In the genomic region with DNA sequence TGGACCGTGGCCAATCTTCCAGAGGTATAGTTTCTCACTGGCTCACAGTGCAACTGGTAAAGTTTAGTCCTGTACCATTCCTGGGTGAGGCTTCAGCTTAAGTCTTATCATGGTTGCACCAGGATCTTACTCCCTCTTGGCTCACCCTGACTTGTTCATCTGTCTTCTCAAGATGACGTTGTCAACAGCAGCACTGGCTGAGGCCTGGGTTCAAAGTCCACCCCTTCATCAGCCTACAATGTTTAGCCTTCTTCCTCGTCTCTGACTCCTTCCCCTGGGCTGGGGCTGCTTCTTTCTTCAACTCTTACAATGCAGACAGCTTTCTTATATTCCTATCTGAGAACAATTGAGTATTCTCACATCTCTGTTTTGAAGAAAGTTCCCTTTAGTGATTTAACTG, we compare ENCODE assay signal across 24 cellular contexts.
DNase-seq lines count a peak whose midpoint lies in the region; ATAC-seq and TF ChIP-seq lines count a peak whose summit lies in the region.
"Had no signal": no experiment of that assay in that cellular context is flagged by ENCODE, and none has a peak within 500 bp of the region (broad histone marks: within the 10 kb centered on the region; RNA-seq: fewer than 3 reads in every experiment).

No MANE protein-coding gene starts in this region.

- no peak overlapping the region for H2BK12ac ChIP-seq in neuronal stem cell (ENCODE audit: low read length)

- no peak overlapping the region for H3K14ac ChIP-seq in neuronal stem cell (ENCODE audit: low read length)

- no peak overlapping the region for H2BK120ac ChIP-seq in neuronal stem cell (ENCODE audit: low read depth, low read length)

- intact Hi-C loops in colonic mucosa (cut with DNase I) = loop anchor here (10.0 kb wide), 3 partner anchors 155 to 605 kb away; no protein-coding TSS in a partner anchor

- WGBS in neuronal stem cell (ENCODE audit: extremely low coverage in 2 of 2, insufficient read length in 2 of 2, insufficient replicate concordance in 1 of 2), 2 donors = no CpG with 5 or more reads among the region's 3 CpGs

- no peak overlapping the region for H3K18ac ChIP-seq in neuronal stem cell (ENCODE audit: low read length)

- H3K4me3 ChIP-seq in colonic mucosa = no peak overlapping the region
- H3K4me3 ChIP-seq in subcutaneous abdominal adipose tissue (ENCODE audit: low read depth in 1 of 5, low read length in 5 of 5) = no peak overlapping the region
- no peak overlapping the region for H3K4me3 ChIP-seq in neuronal stem cell (ENCODE audit: low read length in 2 of 2)
- H3K4me3 ChIP-seq: A549; BLaER1 treated with 17β-estradiol and CSF1 and Interleukin-3, amounts not matched to agents 10 nM and 100 nM had no signal

- no peak overlapping the region for H2AFZ ChIP-seq in neuronal stem cell (ENCODE audit: low read length)

- no peak for ATAC-seq in GM21786 (IDR thresholded peaks at IDR 0.05; ENCODE audit: unreplicated experiment)
- ATAC-seq: HepG2 had no signal

- H3K9ac ChIP-seq in colonic mucosa (ENCODE audit: low read depth in 2 of 2, low read length in 2 of 2) = no peak overlapping the region
- no peak overlapping the region for H3K9ac ChIP-seq in subcutaneous abdominal adipose tissue (ENCODE audit: low read length in 5 of 5)
- H3K9ac ChIP-seq in neuronal stem cell (ENCODE audit: low read depth, low read length, poor library complexity) = no peak overlapping the region
- H3K9ac ChIP-seq: BLaER1 treated with 17β-estradiol and CSF1 and Interleukin-3, amounts not matched to agents 10 nM and 100 nM had no signal

- no peak overlapping the region for H2AK5ac ChIP-seq in neuronal stem cell (ENCODE audit: low read depth, low read length)

- no peak overlapping the region for H3K23ac ChIP-seq in neuronal stem cell (ENCODE audit: low read depth, low read length, poor library complexity)

- H4K91ac ChIP-seq in neuronal stem cell (ENCODE audit: low read depth, low read length, poor library complexity) = no peak overlapping the region

- DNase-seq in LoVo (ENCODE audit: low spot score) = peak; percentile 58
- peak; percentile 68 for DNase-seq in colonic mucosa
- DNase-seq in mucosa of gallbladder (ENCODE audit: low spot score) = peak; percentile 68
- DNase-seq in NCI-H1092 treated with DMSO at 0.1 percent for 48 hours (lab: John Stamatoyannopoulos, UW) = no peak
- no peak for DNase-seq in neuronal stem cell (ENCODE audit: low spot score)
- DNase-seq: AML-193; CD4-positive, alpha-beta T cell; DMS79; GF-D8; H7; Kasumi-1; MV-4-11; NCI-H1105 treated with DMSO at 0.1 percent for 48 hours; NCI-H1694; NCI-H2029 treated with DMSO at 0.1 percent for 48 hours; NCI-H446 treated with DMSO at 0.1 percent for 48 hours; NCI-H526; Right ventricle myocardium superior; RPMI8226 had no signal

- TF ChIP-seq CTCF in colonic mucosa (IDR thresholded peaks at IDR 0.05) = no peak

- no peak overlapping the region for H3K4ac ChIP-seq in neuronal stem cell (ENCODE audit: low read length)

- no peak overlapping the region for H2BK15ac ChIP-seq in neuronal stem cell (ENCODE audit: low read length)

- no peak overlapping the region for H4K8ac ChIP-seq in neuronal stem cell (ENCODE audit: low read depth, low read length)

- H2BK5ac ChIP-seq in neuronal stem cell (ENCODE audit: low read length) = no peak overlapping the region

- no peaks in the 10 kb centered on the region for H3K79me1 ChIP-seq in neuronal stem cell (ENCODE audit: low read depth, low read length)

- H3K9me3 ChIP-seq in colonic mucosa (no peaks in the 10 kb centered on the region), subcutaneous abdominal adipose tissue (ENCODE audit: control insufficient read depth in 5 of 5, low read length in 5 of 5) (no peaks in the 10 kb centered on the region), neuronal stem cell (replicated peaks in 1 of 2; ENCODE audit: control insufficient read depth in 2 of 2, insufficient read depth in 1 of 2, low read depth in 1 of 2, low read length in 2 of 2) (no peaks in the 10 kb centered on the region)
- H3K9me3 ChIP-seq: A549 had no signal

- H3K36me3 ChIP-seq in colonic mucosa = no peaks in the 10 kb centered on the region
- no peaks in the 10 kb centered on the region for H3K36me3 ChIP-seq in subcutaneous abdominal adipose tissue (ENCODE audit: control insufficient read depth in 5 of 5, insufficient read depth in 5 of 5, low read length in 5 of 5)
- H3K36me3 ChIP-seq in neuronal stem cell (replicated peaks in 1 of 2; ENCODE audit: control insufficient read depth in 2 of 2, insufficient read depth in 2 of 2, low read length in 2 of 2) = no peaks in the 10 kb centered on the region

- H3K4me1 ChIP-seq in colonic mucosa (peaks cover 1% of the 10 kb centered on the region), subcutaneous abdominal adipose tissue (ENCODE audit: control insufficient read depth in 5 of 5, insufficient read depth in 5 of 5, low read length in 5 of 5) (peaks cover 1 to 31% (median 12%) of the 10 kb centered on the region in 5 donors), neuronal stem cell (ENCODE audit: control insufficient read depth in 2 of 2, insufficient read depth in 1 of 2, low read depth in 1 of 2, low read length in 2 of 2) (peaks cover under 1 to 4% of the 10 kb centered on the region in 2 donors)
- H3K4me1 ChIP-seq: A549 had no signal

- no peak overlapping the region for H3K4me2 ChIP-seq in neuronal stem cell (ENCODE audit: insufficient read depth, low read length, poor library complexity, severe bottlenecking)
- H3K4me2 ChIP-seq: A549 had no signal

- H3K27me3 ChIP-seq in colonic mucosa = no peaks in the 10 kb centered on the region
- no peaks in the 10 kb centered on the region for H3K27me3 ChIP-seq in subcutaneous abdominal adipose tissue (ENCODE audit: control insufficient read depth in 5 of 5, insufficient read depth in 4 of 5, low read length in 5 of 5)
- H3K27me3 ChIP-seq in neuronal stem cell (ENCODE audit: control insufficient read depth in 3 of 3, insufficient read depth in 3 of 3, low read depth in 1 of 3, low read length in 3 of 3) = no peaks in the 10 kb centered on the region
- H3K27me3 ChIP-seq: BLaER1 treated with 17β-estradiol and CSF1 and Interleukin-3, amounts not matched to agents 10 nM and 100 nM had no signal

- H3K27ac ChIP-seq in colonic mucosa = peak overlapping the region; percentile 29
- peak overlapping the region; percentile 26 for H3K27ac ChIP-seq in subcutaneous abdominal adipose tissue (ENCODE audit: low read depth, low read length)
- no peak overlapping the region for H3K27ac ChIP-seq in neuronal stem cell (replicated peaks; ENCODE audit: low read length)
- H3K27ac ChIP-seq: A549; BLaER1 treated with 17β-estradiol and CSF1 and Interleukin-3, amounts not matched to agents 10 nM and 100 nM had no signal

Comparison
In these comparisons a context has a peak if more than half of its experiments do, and no peak if none do; other contexts are left out.
1. DNase-seq: peak in LoVo (single experiment), colonic mucosa (single experiment) and mucosa of gallbladder (single experiment); none in NCI-H1092 treated with DMSO at 0.1 percent for 48 hours (single experiment) and neuronal stem cell (single experiment).